Comparison of ENCODE assay signal across 1 cellular context in the genomic region with DNA sequence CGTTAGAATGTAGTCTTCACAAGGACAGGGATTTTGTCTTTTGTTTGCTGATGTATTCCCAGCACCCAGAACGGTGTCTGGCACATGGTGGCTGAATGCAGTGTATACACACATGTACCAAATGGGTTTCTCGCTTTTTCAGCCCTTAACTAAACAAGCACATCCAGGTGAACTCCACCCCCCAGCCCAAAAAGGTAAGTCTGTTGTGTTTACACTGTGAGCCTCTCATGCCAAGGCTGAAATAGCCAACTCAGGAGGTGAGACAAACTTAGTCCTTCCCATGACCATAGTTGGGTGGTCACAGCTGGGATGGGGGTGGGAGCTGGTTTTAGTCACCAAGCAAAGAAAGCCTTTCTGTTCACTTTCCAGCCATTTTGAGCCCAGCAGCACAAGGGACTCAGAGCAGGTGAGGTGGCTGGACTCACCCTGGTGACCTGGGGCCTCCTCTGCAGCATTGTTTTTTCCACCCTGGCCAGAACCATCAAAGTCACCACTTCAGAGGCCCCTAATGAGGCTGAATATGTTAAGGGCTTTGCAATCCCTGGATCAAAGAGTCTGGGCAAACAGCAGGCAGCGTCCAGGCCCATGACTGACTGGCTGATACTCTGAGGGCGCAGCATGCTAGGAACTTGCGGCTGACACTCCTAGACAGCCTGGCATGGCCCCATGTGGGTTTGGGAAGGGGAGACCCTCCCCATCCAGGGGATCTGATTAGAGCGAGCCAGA.
TF ChIP-seq lines count a peak whose summit lies in the region.

No MANE protein-coding gene starts in this region.

TF ChIP-seq in WTC11, 78 proteins besides CTCF, POLR2A, EP300 and RAD21 (continued from another document):
- TF ChIP-seq, protein P1, sequence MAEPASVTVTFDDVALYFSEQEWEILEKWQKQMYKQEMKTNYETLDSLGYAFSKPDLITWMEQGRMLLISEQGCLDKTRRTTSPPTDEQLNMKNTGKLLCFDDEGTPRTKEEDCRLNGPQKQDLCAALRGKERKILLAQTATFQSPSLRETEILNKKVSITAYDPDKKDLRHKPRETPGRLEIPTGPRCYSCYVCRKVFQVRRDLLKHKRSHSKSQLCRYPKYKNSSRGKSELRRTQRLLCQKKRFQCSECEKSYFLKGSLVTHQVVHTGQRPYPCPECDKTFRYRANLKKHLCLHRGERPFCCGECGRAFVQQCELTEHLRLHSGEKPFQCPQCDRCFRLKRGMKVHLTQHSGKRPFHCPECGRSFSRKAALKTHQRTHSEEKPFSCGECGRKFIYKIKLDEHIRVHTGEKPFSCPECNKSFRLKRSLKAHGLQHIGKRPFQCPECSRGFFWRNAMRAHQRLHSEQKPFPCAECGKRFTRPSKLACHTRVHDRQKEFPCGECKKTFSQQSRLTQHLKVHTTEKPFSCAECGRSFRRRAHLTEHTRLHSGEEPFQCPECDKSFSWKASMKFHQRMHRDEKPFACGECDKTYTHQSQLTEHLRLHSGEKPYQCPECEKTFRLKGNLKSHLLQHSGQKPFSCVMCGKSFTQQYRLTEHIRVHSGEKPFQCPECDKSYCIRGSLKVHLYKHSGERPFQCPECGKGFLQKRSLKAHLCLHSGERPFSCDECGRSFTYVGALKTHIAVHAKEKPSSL (CRISPR knock-in tag; conservative IDR thresholded peaks at IDR 0.05) = 0 out of 2 replicates have a peak, but pooled peaks have one; percentile 23
- no peak for TF ChIP-seq NR1H2 (CRISPR knock-in tag; IDR thresholded peaks at IDR 0.05)
- TF ChIP-seq, protein P2, sequence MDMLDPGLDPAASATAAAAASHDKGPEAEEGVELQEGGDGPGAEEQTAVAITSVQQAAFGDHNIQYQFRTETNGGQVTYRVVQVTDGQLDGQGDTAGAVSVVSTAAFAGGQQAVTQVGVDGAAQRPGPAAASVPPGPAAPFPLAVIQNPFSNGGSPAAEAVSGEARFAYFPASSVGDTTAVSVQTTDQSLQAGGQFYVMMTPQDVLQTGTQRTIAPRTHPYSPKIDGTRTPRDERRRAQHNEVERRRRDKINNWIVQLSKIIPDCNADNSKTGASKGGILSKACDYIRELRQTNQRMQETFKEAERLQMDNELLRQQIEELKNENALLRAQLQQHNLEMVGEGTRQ (CRISPR knock-in tag; IDR thresholded peaks at IDR 0.05) = no peak
- TF ChIP-seq, protein P3, sequence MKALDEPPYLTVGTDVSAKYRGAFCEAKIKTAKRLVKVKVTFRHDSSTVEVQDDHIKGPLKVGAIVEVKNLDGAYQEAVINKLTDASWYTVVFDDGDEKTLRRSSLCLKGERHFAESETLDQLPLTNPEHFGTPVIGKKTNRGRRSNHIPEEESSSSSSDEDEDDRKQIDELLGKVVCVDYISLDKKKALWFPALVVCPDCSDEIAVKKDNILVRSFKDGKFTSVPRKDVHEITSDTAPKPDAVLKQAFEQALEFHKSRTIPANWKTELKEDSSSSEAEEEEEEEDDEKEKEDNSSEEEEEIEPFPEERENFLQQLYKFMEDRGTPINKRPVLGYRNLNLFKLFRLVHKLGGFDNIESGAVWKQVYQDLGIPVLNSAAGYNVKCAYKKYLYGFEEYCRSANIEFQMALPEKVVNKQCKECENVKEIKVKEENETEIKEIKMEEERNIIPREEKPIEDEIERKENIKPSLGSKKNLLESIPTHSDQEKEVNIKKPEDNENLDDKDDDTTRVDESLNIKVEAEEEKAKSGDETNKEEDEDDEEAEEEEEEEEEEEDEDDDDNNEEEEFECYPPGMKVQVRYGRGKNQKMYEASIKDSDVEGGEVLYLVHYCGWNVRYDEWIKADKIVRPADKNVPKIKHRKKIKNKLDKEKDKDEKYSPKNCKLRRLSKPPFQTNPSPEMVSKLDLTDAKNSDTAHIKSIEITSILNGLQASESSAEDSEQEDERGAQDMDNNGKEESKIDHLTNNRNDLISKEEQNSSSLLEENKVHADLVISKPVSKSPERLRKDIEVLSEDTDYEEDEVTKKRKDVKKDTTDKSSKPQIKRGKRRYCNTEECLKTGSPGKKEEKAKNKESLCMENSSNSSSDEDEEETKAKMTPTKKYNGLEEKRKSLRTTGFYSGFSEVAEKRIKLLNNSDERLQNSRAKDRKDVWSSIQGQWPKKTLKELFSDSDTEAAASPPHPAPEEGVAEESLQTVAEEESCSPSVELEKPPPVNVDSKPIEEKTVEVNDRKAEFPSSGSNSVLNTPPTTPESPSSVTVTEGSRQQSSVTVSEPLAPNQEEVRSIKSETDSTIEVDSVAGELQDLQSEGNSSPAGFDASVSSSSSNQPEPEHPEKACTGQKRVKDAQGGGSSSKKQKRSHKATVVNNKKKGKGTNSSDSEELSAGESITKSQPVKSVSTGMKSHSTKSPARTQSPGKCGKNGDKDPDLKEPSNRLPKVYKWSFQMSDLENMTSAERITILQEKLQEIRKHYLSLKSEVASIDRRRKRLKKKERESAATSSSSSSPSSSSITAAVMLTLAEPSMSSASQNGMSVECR (CRISPR knock-in tag; IDR thresholded peaks at IDR 0.05; ENCODE audit: borderline replicate concordance) = no peak
